Comparison of ENCODE assay signal across 19 cellular contexts in genomic region chr6:5992551-5993225, GRCh38. TPM values are rescaled to one million over a fixed set of nuclear protein-coding genes. Genes with fewer than 3 reads are reported as not detected.
DNase-seq lines count a peak whose midpoint lies in the region; ATAC-seq and TF ChIP-seq lines count a peak whose summit lies in the region.
"Had no signal": no experiment of that assay in that cellular context is flagged by ENCODE, and none has a peak within 500 bp of the region (broad histone marks: within the 10 kb centered on the region; RNA-seq: fewer than 3 reads in every experiment).

No MANE protein-coding gene starts in this region.

- H3K36me3 ChIP-seq in NT2/D1 (ENCODE audit: insufficient read depth, insufficient read length, low read length), result no peaks in the 10 kb centered on the region
- H3K36me3 ChIP-seq in endodermal cell (ENCODE audit: control insufficient read depth, insufficient read depth, low read length), result no peaks in the 10 kb centered on the region
- no peaks in the 10 kb centered on the region for H3K36me3 ChIP-seq in mesendoderm (ENCODE audit: control insufficient read depth, insufficient read depth, low read length)
- H3K36me3 ChIP-seq in SK-N-SH (replicated peaks in 1 of 2; ENCODE audit: control insufficient read depth in 1 of 2, insufficient read depth in 2 of 2, low read length in 1 of 2), result no peaks in the 10 kb centered on the region
- H3K36me3 ChIP-seq: HAP-1 had no signal

- H3K4me2 ChIP-seq in mesendoderm (ENCODE audit: low read length) (no peak overlapping the region), SK-N-SH (no peak overlapping the region)

- no peaks in the 10 kb centered on the region for H3K79me1 ChIP-seq in mesendoderm (ENCODE audit: low read length)

- no peak overlapping the region for H3K4me3 ChIP-seq in NT2/D1 (ENCODE audit: insufficient read length, low read depth)
- H3K4me3 ChIP-seq in endodermal cell (ENCODE audit: low read length), result no peak overlapping the region
- no peak overlapping the region for H3K4me3 ChIP-seq in mesendoderm (ENCODE audit: low read length)
- no peak overlapping the region for H3K4me3 ChIP-seq in SK-N-SH (ENCODE audit: low read depth in 2 of 2, low read length in 1 of 2)
- H3K4me3 ChIP-seq: HAP-1 had no signal

- H3K27me3 ChIP-seq in NT2/D1 (ENCODE audit: insufficient read depth, insufficient read length) (peaks cover 58% of the 10 kb centered on the region), endodermal cell (ENCODE audit: control insufficient read depth, insufficient read depth, low read length, poor library complexity, severe bottlenecking) (peaks cover 93% of the 10 kb centered on the region), mesendoderm (ENCODE audit: insufficient read depth, low read length, poor library complexity) (peaks cover 17% of the 10 kb centered on the region), SK-N-SH (ENCODE audit: insufficient read depth) (peaks cover 28% of the 10 kb centered on the region)

- no peaks in the 10 kb centered on the region for H3K9me2 ChIP-seq in SK-N-SH

- no peaks in the 10 kb centered on the region for H3F3A ChIP-seq in SK-N-SH (replicated peaks; ENCODE audit: insufficient read depth)

- H2BK120ac ChIP-seq in mesendoderm (ENCODE audit: low read depth, low read length), result no peak overlapping the region

- WGBS in endodermal cell (ENCODE audit: insufficient coverage in 1 of 2, insufficient read length in 1 of 2), 2 experiments, result 20 to 40% methylated on average over 3 to 10 of the region's 10 CpGs
- no CpG with 5 or more reads among the region's 10 CpGs for WGBS in mesendoderm (ENCODE audit: extremely low coverage, insufficient coverage, low lambda C conversion rate)
- WGBS in SK-N-SH (ENCODE audit: low lambda C conversion rate), result 48% methylated on average over 9 of the region's 10 CpGs

- peaks cover 31% of the 10 kb centered on the region for H3K4me1 Mint-ChIP-seq in endodermal cell

- no peaks in the 10 kb centered on the region for H3K9me3 ChIP-seq in NT2/D1 (ENCODE audit: insufficient read depth, low read length)
- no peaks in the 10 kb centered on the region for H3K9me3 ChIP-seq in endodermal cell (ENCODE audit: control insufficient read depth, low read length)
- no peaks in the 10 kb centered on the region for H3K9me3 ChIP-seq in SK-N-SH
- H3K9me3 ChIP-seq: HAP-1 had no signal

- peak overlapping the region; percentile 36 for H3K9ac ChIP-seq in NT2/D1 (ENCODE audit: insufficient read length, low read depth)
- H3K9ac ChIP-seq in endodermal cell (ENCODE audit: extremely low read depth, low read length, poor library complexity, severe bottlenecking), result no peak overlapping the region
- no peak overlapping the region for H3K9ac ChIP-seq in mesendoderm (ENCODE audit: low read length)
- H3K9ac ChIP-seq in SK-N-SH, result no peak overlapping the region

- H4K8ac ChIP-seq in mesendoderm (ENCODE audit: low read depth, low read length), result no peak overlapping the region

- TF ChIP-seq RAD21 in SK-N-SH (IDR thresholded peaks at IDR 0.05; ENCODE audit: low read length), result no peak

- H3K36me3 Mint-ChIP-seq in endodermal cell (ENCODE audit: low read depth), result no peaks in the 10 kb centered on the region

- no peak overlapping the region for H2AK5ac ChIP-seq in mesendoderm (ENCODE audit: low read length)

- H3K56ac ChIP-seq in mesendoderm (ENCODE audit: low read length), result no peak overlapping the region

- H3K4me1 ChIP-seq in NT2/D1 (ENCODE audit: insufficient read depth, insufficient read length) (no peaks in the 10 kb centered on the region), endodermal cell (ENCODE audit: control insufficient read depth, insufficient read depth, low read length) (no peaks in the 10 kb centered on the region), mesendoderm (ENCODE audit: control insufficient read depth, low read depth, low read length) (peaks cover 9% of the 10 kb centered on the region), SK-N-SH (ENCODE audit: control insufficient read depth in 1 of 2, insufficient read depth in 2 of 2, low read depth in 1 of 2, low read length in 1 of 2) (peaks cover 0 to 12% of the 10 kb centered on the region in 2 experiments; a peak in 1 of 4 replicates)

- no peak overlapping the region for H4K5ac ChIP-seq in mesendoderm (ENCODE audit: low read length)

- no peak overlapping the region for H2AFZ ChIP-seq in SK-N-SH (ENCODE audit: low read depth)

- ATAC-seq in left cardiac atrium, result no peak

- H2BK5ac ChIP-seq in mesendoderm (ENCODE audit: low read length), result no peak overlapping the region

- H2BK15ac ChIP-seq in mesendoderm (replicated peaks; ENCODE audit: low read depth), result no peak overlapping the region

- H3K4me3 Mint-ChIP-seq in endodermal cell, result no peak overlapping the region

- DNase-seq in ELF-1 (ENCODE audit: low read depth, low spot score), result peak; percentile 53
- DNase-seq in NT2/D1 (ENCODE audit: low read depth, low spot score), result no peak
- peak; percentile 73 for DNase-seq in endodermal cell
- peak; percentile 48 for DNase-seq in mesendoderm
- DNase-seq in left cardiac atrium, result no peak
- no peak for DNase-seq in foreskin melanocyte
- DNase-seq in effector CD8-positive, alpha-beta T cell (lab: John Stamatoyannopoulos, UW), result no peak
- no peak for DNase-seq in SK-N-SH
- DNase-seq: COR-L47; DMS153; IMR-90; NCI-H1436 treated with DMSO at 0.1 percent for 48 hours; NCI-H2081; NCI-H526; NK-92 treated with Interleukin-12 subunit alpha and Interleukin-12 subunit beta, amount 100 ng/mL, for 24 hours had no signal

- H4K20me1 ChIP-seq in SK-N-SH (ENCODE audit: insufficient read depth), result no peaks in the 10 kb centered on the region

- no peaks in the 10 kb centered on the region for H3K79me2 ChIP-seq in mesendoderm (ENCODE audit: control insufficient read depth, insufficient read depth, low read length)
- H3K79me2 ChIP-seq in SK-N-SH (ENCODE audit: insufficient read depth), result no peaks in the 10 kb centered on the region

- TF ChIP-seq CTCF in endodermal cell (conservative IDR thresholded peaks at IDR 0.05) (peak; percentile 46), SK-N-SH (IDR thresholded peaks at IDR 0.05) (no peak)

- H3K27ac ChIP-seq in endodermal cell (ENCODE audit: low read depth, low read length) (no peak overlapping the region), mesendoderm (ENCODE audit: low read depth, low read length) (no peak overlapping the region), SK-N-SH (ENCODE audit: low read depth in 2 of 2, low read length in 1 of 2) (no peak overlapping the region)
- H3K27ac ChIP-seq: C4-2B, RWPE1 had no signal

- TF ChIP-seq EP300 in SK-N-SH (IDR thresholded peaks at IDR 0.05; ENCODE audit: borderline replicate concordance in 1 of 2, low read depth in 1 of 2, low read length in 1 of 2), result no peak

- intact Hi-C loops in left cardiac atrium (cut with DNase I), result no loop called here

- no peak overlapping the region for H3K4ac ChIP-seq in mesendoderm (ENCODE audit: low read depth, low read length)

- H3K23ac ChIP-seq in mesendoderm (ENCODE audit: low read length), result no peak overlapping the region

- peaks cover 93% of the 10 kb centered on the region for H3K27me3 Mint-ChIP-seq in endodermal cell (ENCODE audit: insufficient read depth)

- no peaks in the 10 kb centered on the region for H3K9me3 Mint-ChIP-seq in endodermal cell

- POLR2A ChIA-PET in SK-N-SH (lab: Yijun Ruan, JAX), result no interaction called here

- no peak overlapping the region for H3K18ac ChIP-seq in mesendoderm (ENCODE audit: low read length)

- no peak overlapping the region for H3K27ac Mint-ChIP-seq in endodermal cell

- CTCF ChIA-PET in SK-N-SH (lab: Yijun Ruan, JAX), result interaction anchor here (1.4 kb wide), 1 partner anchor 521 kb away, joined by 3 read pairs; no protein-coding TSS in a partner anchor

TF ChIP-seq in SK-N-SH, 30 proteins besides CTCF, POLR2A, EP300 and RAD21 (continues in another document):
- TF ChIP-seq SIN3A (IDR thresholded peaks at IDR 0.05; ENCODE audit: borderline replicate concordance, low read depth, low read length) (no peak), RFX5 (IDR thresholded peaks at IDR 0.05; ENCODE audit: low read length) (no peak), TCF12 (IDR thresholded peaks at IDR 0.05) (no peak), FOXJ3 (CRISPR knock-in tag; IDR thresholded peaks at IDR 0.05) (no peak), FOSL2 (IDR thresholded peaks at IDR 0.05; ENCODE audit: borderline replicate concordance, low read depth) (no peak), GATA2 (CRISPR knock-in tag; IDR thresholded peaks at IDR 0.05) (no peak), REST (IDR thresholded peaks at IDR 0.05; ENCODE audit: low read depth, low read length) (no peak), ELF1 (IDR thresholded peaks at IDR 0.05) (no peak), NFIC (IDR thresholded peaks at IDR 0.05; ENCODE audit: borderline replicate concordance) (no peak), NRF1 (IDR thresholded peaks at IDR 0.05; ENCODE audit: low read depth, low read length) (no peak)

RNA-seq across cellular contexts. Expression of gene NRN1, which starts 14.0 kb away (rescaled TPM):
- total RNA-seq in endodermal cell (under 1 TPM; 0.44 to 0.57 TPM), left cardiac atrium (10 to 100 TPM; 12.8 to 18.1 TPM)
- polyA plus RNA-seq in endodermal cell (2013, experiment 1 of 2), result 3.9 TPM
- 2.8 TPM for polyA plus RNA-seq in endodermal cell (2013, experiment 2 of 2)
- polyA plus RNA-seq in mesendoderm (2013, experiment 1 of 2), result 0.25 TPM
- 0.25 TPM for polyA plus RNA-seq in mesendoderm (2013, experiment 2 of 2)
- polyA plus RNA-seq in SK-N-SH (2012; rRNA removed), result 8.5 and 8.9 TPM in 2 replicates
- polyA plus RNA-seq in SK-N-SH (2012; cell fraction: cytosol; rRNA removed), result 10.5 and 10.9 TPM in 2 replicates
- polyA plus RNA-seq in SK-N-SH (2012; cell fraction: nucleus; rRNA removed), result 9.7 and 10.7 TPM in 2 replicates
- total RNA-seq: G401, IMR-90 had no signal
- polyA plus RNA-seq: IMR-90 had no signal

Comparison
In these comparisons a context has a peak if more than half of its experiments do, and no peak if none do; other contexts are left out.
1. DNase-seq: peak in ELF-1 (single experiment), endodermal cell (single experiment) and mesendoderm (single experiment); none in NT2/D1 (single experiment), left cardiac atrium (single experiment), foreskin melanocyte (single experiment), effector CD8-positive, alpha-beta T cell (single experiment) and SK-N-SH (single experiment).
2. RNA of gene NRN1, which starts 14.0 kb away (total RNA-seq): 12.8 to 18.1 TPM in left cardiac atrium; 0.44 to 0.57 TPM in endodermal cell; every median in the first group is over 4 times any median in the second.